20 cellular contexts compared by ENCODE assay signal in genomic region chr9:137279741-137280477, GRCh38. TPM values are rescaled to one million over a fixed set of nuclear protein-coding genes. Genes with fewer than 3 reads are reported as not detected.
DNase-seq lines count a peak whose midpoint lies in the region; ATAC-seq, FAIRE-seq and TF ChIP-seq lines count a peak whose summit lies in the region.
"Had no signal": no experiment of that assay in that cellular context is flagged by ENCODE, and none has a peak within 500 bp of the region (broad histone marks: within the 10 kb centered on the region; RNA-seq: fewer than 3 reads in every experiment).

No MANE protein-coding gene starts in this region.

- no peaks in the 10 kb centered on the region for H3K9me2 ChIP-seq in GM23338 (ENCODE audit: insufficient read depth)

- H3K9me3 Mint-ChIP-seq in GM23338 (no peaks in the 10 kb centered on the region), astrocyte (ENCODE audit: unreplicated experiment) (no peaks in the 10 kb centered on the region), naive B cell (no peaks in the 10 kb centered on the region)
- H3K9me3 Mint-ChIP-seq in CD4-positive, alpha-beta memory T cell, result no peaks in the 10 kb centered on the region
- H3K9me3 Mint-ChIP-seq: activated CD8-positive, alpha-beta T cell treated with anti-CD3 and anti-CD28 coated beads for 36 hours; activated T-cell treated with anti-CD3 and anti-CD28 coated beads, Interleukin-2, amount 50 U/mL, for 72 hours had no signal

- H4K20me1 ChIP-seq in GM23338 (replicated peaks; ENCODE audit: insufficient read depth) (peaks cover 8% of the 10 kb centered on the region; the same call in 1 of the 2 replicates), astrocyte (ENCODE audit: insufficient read depth, low read length) (peaks cover 41% of the 10 kb centered on the region)

- CTCF ChIA-PET in CD4-positive, alpha-beta memory T cell (lab: Charles Lee; ENCODE audit: partially characterized antibody), result interaction anchor here (1.1 kb wide), 1 partner anchor 43 kb away, joined by 5 read pairs; no protein-coding TSS in a partner anchor

- H3K9ac ChIP-seq in astrocyte (ENCODE audit: low read length), result no peak overlapping the region
- H3K9ac ChIP-seq: KMS-11 had no signal

- POLR2A ChIA-PET in CD4-positive, alpha-beta memory T cell (lab: Charles Lee; ENCODE audit: partially characterized antibody), result no interaction called here

- H2AFZ ChIP-seq in GM23338 (no peak overlapping the region), astrocyte (ENCODE audit: low read depth, low read length) (no peak overlapping the region)

- H3K79me2 ChIP-seq in GM23338 (replicated peaks; ENCODE audit: insufficient read depth), result no peaks in the 10 kb centered on the region
- peaks cover 28% of the 10 kb centered on the region for H3K79me2 ChIP-seq in astrocyte (ENCODE audit: insufficient read depth, low read length)

- H3K4me3 ChIP-seq in GM23338, result no peak overlapping the region
- no peak overlapping the region for H3K4me3 ChIP-seq in astrocyte (ENCODE audit: insufficient read depth, low read depth, low read length)
- H3K4me3 ChIP-seq in CD4-positive, alpha-beta memory T cell (ENCODE audit: low read length in 2 of 2), result no peak overlapping the region

- ATAC-seq in GM23338 (no peak), naive B cell (ENCODE audit: low read depth in 2 of 2) (no peak), HG03280 (IDR thresholded peaks at IDR 0.05; ENCODE audit: unreplicated experiment) (no peak), GM21360 (IDR thresholded peaks at IDR 0.05; ENCODE audit: unreplicated experiment) (no peak)
- ATAC-seq: activated CD8-positive, alpha-beta T cell treated with anti-CD3 and anti-CD28 coated beads for 36 hours had no signal

- H3K27me3 ChIP-seq in GM23338 (ENCODE audit: insufficient read depth), result peaks cover 14% of the 10 kb centered on the region
- no peaks in the 10 kb centered on the region for H3K27me3 ChIP-seq in astrocyte (ENCODE audit: insufficient read depth, low read length)
- H3K27me3 ChIP-seq in CD4-positive, alpha-beta memory T cell (ENCODE audit: insufficient read depth, low read length), result no peaks in the 10 kb centered on the region

- FAIRE-seq in astrocyte (lab: Jason Lieb, UNC), result no peak
- FAIRE-seq: GM12891, RCC 7860 had no signal

- TF ChIP-seq CTCF in GM23338 (conservative IDR thresholded peaks at IDR 0.05; ENCODE audit: low read depth in 2 of 2), result no peak
- TF ChIP-seq CTCF in astrocyte (IDR thresholded peaks at IDR 0.05; ENCODE audit: insufficient read depth, low read depth, low read length), result no peak

- H3K4me1 ChIP-seq in GM23338 (ENCODE audit: insufficient read depth), result peaks cover 12% of the 10 kb centered on the region
- peaks cover 32% of the 10 kb centered on the region for H3K4me1 ChIP-seq in astrocyte (ENCODE audit: insufficient read depth, low read length)
- H3K4me1 ChIP-seq in CD4-positive, alpha-beta memory T cell (ENCODE audit: insufficient read depth, low read length), result peaks cover 11% of the 10 kb centered on the region

- H3K27ac Mint-ChIP-seq in GM23338 (no peak overlapping the region), astrocyte (ENCODE audit: unreplicated experiment) (no peak overlapping the region), naive B cell (no peak overlapping the region)
- no peak overlapping the region for H3K27ac Mint-ChIP-seq in CD4-positive, alpha-beta memory T cell
- H3K27ac Mint-ChIP-seq: activated CD8-positive, alpha-beta T cell treated with anti-CD3 and anti-CD28 coated beads for 36 hours; activated T-cell treated with anti-CD3 and anti-CD28 coated beads, Interleukin-2, amount 50 U/mL, for 72 hours had no signal

- H3K27ac ChIP-seq in GM23338 (ENCODE audit: low read depth), result no peak overlapping the region
- H3K27ac ChIP-seq in astrocyte (ENCODE audit: low read depth, low read length), result no peak overlapping the region
- H3K27ac ChIP-seq in CD4-positive, alpha-beta memory T cell (ENCODE audit: low read depth, low read length), result no peak overlapping the region
- H3K27ac ChIP-seq: cardiac muscle cell, KMS-11, suprapubic skin had no signal

- H3K4me1 Mint-ChIP-seq in GM23338 (peaks cover 18% of the 10 kb centered on the region), astrocyte (ENCODE audit: low read depth, unreplicated experiment) (no peaks in the 10 kb centered on the region), naive B cell (peaks cover 26 to 40% (median 39%) of the 10 kb centered on the region in 3 donors)
- H3K4me1 Mint-ChIP-seq in CD4-positive, alpha-beta memory T cell, result peaks cover 2 to 22% (median 9%) of the 10 kb centered on the region in 4 donors

- H3K27me3 Mint-ChIP-seq in GM23338 (ENCODE audit: insufficient read depth, low read depth, poor library complexity) (peaks cover 29% of the 10 kb centered on the region), astrocyte (ENCODE audit: low read depth, unreplicated experiment) (no peaks in the 10 kb centered on the region), naive B cell (no peaks in the 10 kb centered on the region)
- H3K27me3 Mint-ChIP-seq in CD4-positive, alpha-beta memory T cell, result peaks cover 2 to 4% of the 10 kb centered on the region in 2 donors

- no peaks in the 10 kb centered on the region; the same call in 2 of the 3 replicates for H3K36me3 Mint-ChIP-seq in GM23338 (ENCODE audit: low read depth)
- peaks cover 3% of the 10 kb centered on the region for H3K36me3 Mint-ChIP-seq in astrocyte (ENCODE audit: low read depth, unreplicated experiment)
- no peaks in the 10 kb centered on the region for H3K36me3 Mint-ChIP-seq in naive B cell
- H3K36me3 Mint-ChIP-seq in CD4-positive, alpha-beta memory T cell, result peaks cover 2 to 3% of the 10 kb centered on the region in 2 donors

- no peak overlapping the region for H3K4me2 ChIP-seq in GM23338
- peak overlapping the region; percentile 76 for H3K4me2 ChIP-seq in astrocyte (ENCODE audit: low read length)
- H3K4me2 ChIP-seq: KMS-11 had no signal

- DNase-seq in GM23338 (ENCODE audit: low spot score) (no peak), astrocyte (ENCODE audit: low read depth) (no peak), naive B cell (no peak)
- DNase-seq in CD4-positive, alpha-beta memory T cell, result no peak
- DNase-seq: activated CD8-positive, alpha-beta T cell treated with anti-CD3 and anti-CD28 coated beads for 36 hours; activated T-cell treated with anti-CD3 and anti-CD28 coated beads, Interleukin-2, amount 50 U/mL, for 72 hours; effector memory CD4-positive, alpha-beta T cell; kidney glomerular epithelial cell; NCI-H1048; NCI-H2171; stimulated activated CD4-positive, alpha-beta T cell treated with anti-CD3 and anti-CD28 coated beads, Interleukin-4, amount 100 ng/mL, for 4 hours had no signal

- H3K36me3 ChIP-seq in GM23338 (ENCODE audit: insufficient read depth) (no peaks in the 10 kb centered on the region), astrocyte (ENCODE audit: insufficient read depth, low read length) (no peaks in the 10 kb centered on the region)
- H3K36me3 ChIP-seq in CD4-positive, alpha-beta memory T cell (ENCODE audit: insufficient read depth, low read length), result no peaks in the 10 kb centered on the region
- H3K36me3 ChIP-seq: suprapubic skin had no signal

- H3K4me3 Mint-ChIP-seq in GM23338 (peak overlapping the region; percentile 49), astrocyte (ENCODE audit: unreplicated experiment) (peak overlapping the region; percentile 40), naive B cell (peak overlapping the region in 7 of 8 donors; percentile 12 to 72 (median 41))
- no peak overlapping the region for H3K4me3 Mint-ChIP-seq in CD4-positive, alpha-beta memory T cell
- H3K4me3 Mint-ChIP-seq: activated CD8-positive, alpha-beta T cell treated with anti-CD3 and anti-CD28 coated beads for 36 hours; activated T-cell treated with anti-CD3 and anti-CD28 coated beads, Interleukin-2, amount 50 U/mL, for 72 hours had no signal

- intact Hi-C loops in CD4-positive, alpha-beta memory T cell (cut with micrococcal nuclease), result no loop called here

- H3K9me3 ChIP-seq in astrocyte (ENCODE audit: insufficient read depth, low read depth, low read length), result no peaks in the 10 kb centered on the region
- no peaks in the 10 kb centered on the region for H3K9me3 ChIP-seq in CD4-positive, alpha-beta memory T cell (ENCODE audit: control insufficient read depth in 1 of 2, low read length in 2 of 2)
- H3K9me3 ChIP-seq: suprapubic skin had no signal

- peaks cover 20% of the 10 kb centered on the region; the same call in 1 of the 2 replicates for H3F3A ChIP-seq in GM23338 (replicated peaks; ENCODE audit: low read depth)

TF ChIP-seq in GM23338, 12 proteins besides CTCF, POLR2A, EP300 and RAD21 (continues in another document):
- TF ChIP-seq POLR2AphosphoS5 (IDR thresholded peaks at IDR 0.05; ENCODE audit: low read depth), result no peak

RNA-seq across cellular contexts. Expression of gene TOR4A, which starts 2.4 kb away (rescaled TPM):
- 14.4 and 19.0 TPM in 2 replicates for total RNA-seq in GM23338 (2014; rRNA removed; shearing (Covaris generic))
- polyA plus RNA-seq in GM23338 (2016; fragmentation: Nextera tagmentation; extraction: Ambion mirVana) (2.0 and 2.1 TPM in 2 replicates), naive B cell (ENCODE audit: low read depth in 6 of 6) (1 to 10 TPM; 2.4 to 6.2 (median 4.1) TPM)
- 10.8 and 11.8 TPM in 2 replicates for total RNA-seq in astrocyte
- 1 to 10 TPM; 2.1 TPM for total RNA-seq in CD4-positive, alpha-beta memory T cell
- polyA plus RNA-seq in CD4-positive, alpha-beta memory T cell, result under 1 TPM; 0.46 to 0.78 TPM

RNA-seq across cellular contexts. Expression of gene NRARP, which starts 22.2 kb away (rescaled TPM):
- 39.0 and 55.1 TPM in 2 replicates for total RNA-seq in GM23338 (2014; rRNA removed; shearing (Covaris generic))
- 4.0 and 4.8 TPM in 2 replicates for polyA plus RNA-seq in GM23338 (2016; fragmentation: Nextera tagmentation; extraction: Ambion mirVana)
- total RNA-seq in astrocyte, result 6.9 and 7.3 TPM in 2 replicates
- under 1 TPM in 1 of 6 donors, not detected in 5; 0.37 TPM for polyA plus RNA-seq in naive B cell (ENCODE audit: low read depth in 6 of 6)
- total RNA-seq in CD4-positive, alpha-beta memory T cell, result under 1 TPM; 0.25 to 0.29 TPM
- polyA plus RNA-seq in CD4-positive, alpha-beta memory T cell, result not detected

RNA-seq across cellular contexts. Expression of gene NELFB, which starts 24.8 kb away (rescaled TPM):
- total RNA-seq in GM23338 (2014; rRNA removed; shearing (Covaris generic)), result 79.5 and 97.3 TPM in 2 replicates
- 30.0 and 31.2 TPM in 2 replicates for polyA plus RNA-seq in GM23338 (2016; fragmentation: Nextera tagmentation; extraction: Ambion mirVana)
- total RNA-seq in astrocyte, result 45.8 and 48.9 TPM in 2 replicates
- polyA plus RNA-seq in naive B cell (ENCODE audit: low read depth in 6 of 6), result 10 to 100 TPM; 23.5 to 37.8 (median 27.2) TPM
- 10 to 100 TPM; 44.3 to 44.9 TPM for total RNA-seq in CD4-positive, alpha-beta memory T cell
- polyA plus RNA-seq in CD4-positive, alpha-beta memory T cell, result 10 to 100 TPM; 28.3 to 28.7 TPM

RNA-seq across cellular contexts. Expression of gene STPG3, which starts 28.8 kb away (rescaled TPM):
- not detected in 2 replicates for total RNA-seq in GM23338 (2014; rRNA removed; shearing (Covaris generic))
- not detected in 2 replicates for polyA plus RNA-seq in GM23338 (2016; fragmentation: Nextera tagmentation; extraction: Ambion mirVana)
- total RNA-seq in astrocyte, result not detected in 2 replicates
- polyA plus RNA-seq in naive B cell (ENCODE audit: low read depth in 6 of 6), result not detected
- not detected for total RNA-seq in CD4-positive, alpha-beta memory T cell
- polyA plus RNA-seq in CD4-positive, alpha-beta memory T cell, result not detected
- total RNA-seq: activated CD8-positive, alpha-beta T cell treated with anti-CD3 and anti-CD28 coated beads for 36 hours; G401; mononuclear cell had no signal

RNA-seq across cellular contexts. Expression of gene TUBB4B, which starts 38.8 kb away (rescaled TPM):
- total RNA-seq in GM23338 (2014; rRNA removed; shearing (Covaris generic)), result 334 and 374 TPM in 2 replicates
- polyA plus RNA-seq in GM23338 (2016; fragmentation: Nextera tagmentation; extraction: Ambion mirVana) (389 and 408 TPM in 2 replicates), naive B cell (ENCODE audit: low read depth in 6 of 6) (10 to 100 TPM; 22.7 to 53.2 (median 40.2) TPM)
- 188 and 218 TPM in 2 replicates for total RNA-seq in astrocyte
- total RNA-seq in CD4-positive, alpha-beta memory T cell, result 100 to 1,000 TPM in 1 of 2 experiments, 10 to 100 TPM in 1; 99.8 to 103 TPM
- polyA plus RNA-seq in CD4-positive, alpha-beta memory T cell, result 10 to 100 TPM; 53.1 to 64.1 TPM

Comparison
In these comparisons a context has a peak if more than half of its experiments do, and no peak if none do; other contexts are left out.
1. H3K4me3 Mint-ChIP-seq: peak in GM23338 (single experiment), astrocyte (single experiment) and naive B cell (7 of 8); none in CD4-positive, alpha-beta memory T cell (0 of 8).